ENCODE assay signal across 16 cellular contexts in the genomic region with DNA sequence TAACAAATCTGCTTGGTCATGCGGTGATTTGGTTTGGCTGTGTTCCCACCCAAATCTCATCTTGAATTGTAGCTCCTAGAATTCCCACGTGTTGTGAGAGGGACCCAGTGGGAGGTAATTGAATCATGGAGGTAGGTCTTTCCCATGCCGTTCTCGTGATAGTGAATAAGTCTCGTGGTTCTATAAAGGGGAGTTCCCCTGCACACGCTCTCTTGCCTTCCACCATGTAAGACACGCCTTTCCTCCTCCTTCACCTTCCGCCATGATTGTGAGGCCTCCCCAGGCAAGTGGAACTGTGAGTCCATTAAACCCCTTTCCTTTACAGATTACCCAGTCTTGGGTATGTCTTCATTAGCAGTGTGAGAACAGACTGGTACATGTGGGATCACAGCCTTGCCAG. TPM values are rescaled to one million over a fixed set of nuclear protein-coding genes. Genes with fewer than 3 reads are reported as not detected.
DNase-seq lines count a peak whose midpoint lies in the region; TF ChIP-seq lines count a peak whose summit lies in the region.
"Had no signal": no experiment of that assay in that cellular context is flagged by ENCODE, and none has a peak within 500 bp of the region (broad histone marks: within the 10 kb centered on the region; RNA-seq: fewer than 3 reads in every experiment).

No MANE protein-coding gene starts in this region.

- no peaks in the 10 kb centered on the region for H4K20me1 ChIP-seq in mammary epithelial cell (ENCODE audit: insufficient read depth, low read length)

- H3K9me3 ChIP-seq in mammary epithelial cell (replicated peaks; ENCODE audit: insufficient read depth, low read length) (no peaks in the 10 kb centered on the region), breast epithelium (no peaks in the 10 kb centered on the region)
- H3K9me3 ChIP-seq: ascending aorta, left lung, mucosa of descending colon, SJCRH30 had no signal

- CTCF ChIA-PET in mammary epithelial cell (lab: Charles Lee; ENCODE audit: low non-redundant PET) = interaction anchor here (0.6 kb wide), 1 partner anchor 1357 kb away, joined by 5 read pairs; no protein-coding TSS in a partner anchor
- CTCF ChIA-PET in activated CD4-positive, alpha-beta memory T cell treated with anti-CD3 and anti-CD28 coated beads for 36 hours (lab: Charles Lee) = no interaction called here
- CTCF ChIA-PET in RWPE1 (lab: Yijun Ruan, JAX) = no interaction called here

- peak overlapping the region; percentile 59 for H3K4me3 Mint-ChIP-seq in activated CD4-positive, alpha-beta memory T cell treated with anti-CD3 and anti-CD28 coated beads for 36 hours
- H3K4me3 Mint-ChIP-seq in dendritic cell treated with granulocyte-macrophage colony-stimulating factor and Interleukin-4, amounts not matched to agents 40 ng/mL and 50 ng/mL, for 4 days = no peak overlapping the region
- H3K4me3 Mint-ChIP-seq in stimulated activated naive CD8-positive, alpha-beta T cell treated with anti-CD3 and anti-CD28 coated beads, Interleukin-15, Interleukin-2, amounts not matched to agents 100 ng/mL and 50 ng/mL, for 24 hours = peak overlapping the region; percentile 53
- H3K4me3 Mint-ChIP-seq: endodermal cell had no signal

- in situ Hi-C loops in mammary epithelial cell (cut with MboI; ENCODE audit: low sequenced_read_pairs in 2 of 2) = no loop called here

- peak overlapping the region; percentile 97 for H3K27ac Mint-ChIP-seq in activated CD4-positive, alpha-beta memory T cell treated with anti-CD3 and anti-CD28 coated beads for 36 hours
- peak overlapping the region; percentile 14 for H3K27ac Mint-ChIP-seq in dendritic cell treated with granulocyte-macrophage colony-stimulating factor and Interleukin-4, amounts not matched to agents 40 ng/mL and 50 ng/mL, for 4 days
- H3K27ac Mint-ChIP-seq in stimulated activated naive CD8-positive, alpha-beta T cell treated with anti-CD3 and anti-CD28 coated beads, Interleukin-15, Interleukin-2, amounts not matched to agents 100 ng/mL and 50 ng/mL, for 24 hours = peak overlapping the region; percentile 82
- H3K27ac Mint-ChIP-seq: endodermal cell had no signal

- H3K4me3 ChIP-seq in mammary epithelial cell (replicated peaks in 1 of 3; ENCODE audit: insufficient read depth in 1 of 3, low read depth in 2 of 3, low read length in 3 of 3) (no peak overlapping the region), breast epithelium (no peak overlapping the region)
- H3K4me3 ChIP-seq: ascending aorta, left lung, mucosa of descending colon, SJCRH30 had no signal

- H3K79me2 ChIP-seq in mammary epithelial cell (ENCODE audit: insufficient read depth, low read length) = no peaks in the 10 kb centered on the region

- intact Hi-C loops in mammary epithelial cell (cut with micrococcal nuclease) = loop anchor here (10.0 kb wide), 1 partner anchor 99 kb away; no protein-coding TSS in a partner anchor
- intact Hi-C loops in breast epithelium (cut with DNase I; ENCODE audit: low total_unique reads) = no loop called here
- intact Hi-C loops in activated CD4-positive, alpha-beta memory T cell treated with anti-CD3 and anti-CD28 coated beads for 36 hours (cut with micrococcal nuclease) = no loop called here
- intact Hi-C loops in dendritic cell treated with granulocyte-macrophage colony-stimulating factor and Interleukin-4, amounts not matched to agents 40 ng/mL and 50 ng/mL, for 4 days (cut with micrococcal nuclease) = loop anchor here (10.0 kb wide), 1 partner anchor 59 kb away; no protein-coding TSS in a partner anchor

- no peak overlapping the region for H3K27ac ChIP-seq in mammary epithelial cell (ENCODE audit: insufficient read depth, low read depth, low read length)
- H3K27ac ChIP-seq in breast epithelium = no peak overlapping the region
- H3K27ac ChIP-seq in RWPE1 = no peak overlapping the region
- H3K27ac ChIP-seq: ascending aorta, left lung, SJCRH30 had no signal

- H3K36me3 Mint-ChIP-seq in activated CD4-positive, alpha-beta memory T cell treated with anti-CD3 and anti-CD28 coated beads for 36 hours = peaks cover 3% of the 10 kb centered on the region
- H3K36me3 Mint-ChIP-seq in dendritic cell treated with granulocyte-macrophage colony-stimulating factor and Interleukin-4, amounts not matched to agents 40 ng/mL and 50 ng/mL, for 4 days (ENCODE audit: low read depth) = peaks cover 1% of the 10 kb centered on the region
- peaks cover 20% of the 10 kb centered on the region for H3K36me3 Mint-ChIP-seq in stimulated activated naive CD8-positive, alpha-beta T cell treated with anti-CD3 and anti-CD28 coated beads, Interleukin-15, Interleukin-2, amounts not matched to agents 100 ng/mL and 50 ng/mL, for 24 hours (ENCODE audit: low read depth)

- H2AFZ ChIP-seq in mammary epithelial cell (ENCODE audit: low read depth, low read length) = no peak overlapping the region

- H3K9me3 Mint-ChIP-seq in activated CD4-positive, alpha-beta memory T cell treated with anti-CD3 and anti-CD28 coated beads for 36 hours = no peaks in the 10 kb centered on the region
- no peaks in the 10 kb centered on the region for H3K9me3 Mint-ChIP-seq in dendritic cell treated with granulocyte-macrophage colony-stimulating factor and Interleukin-4, amounts not matched to agents 40 ng/mL and 50 ng/mL, for 4 days
- no peaks in the 10 kb centered on the region for H3K9me3 Mint-ChIP-seq in stimulated activated naive CD8-positive, alpha-beta T cell treated with anti-CD3 and anti-CD28 coated beads, Interleukin-15, Interleukin-2, amounts not matched to agents 100 ng/mL and 50 ng/mL, for 24 hours
- H3K9me3 Mint-ChIP-seq: endodermal cell had no signal

- WGBS in mammary epithelial cell (ENCODE audit: low coverage, missing lambda C conversion rate) = 60% methylated on average over 7 of the region's 8 CpGs

- peak; percentile 25 for DNase-seq in mammary epithelial cell
- DNase-seq in breast epithelium (ENCODE audit: low spot score in 2 of 2) = no peak
- peak; percentile 41 for DNase-seq in activated CD4-positive, alpha-beta memory T cell treated with anti-CD3 and anti-CD28 coated beads for 36 hours
- DNase-seq in DMS79 (lab: John Stamatoyannopoulos, UW) = no peak
- no peak for DNase-seq in RWPE1 (ENCODE audit: low spot score)
- DNase-seq: KBM-7; left lung; mucosa of descending colon; NCI-H1694; SJCRH30; stimulated activated CD4-positive, alpha-beta T cell treated with anti-CD3 and anti-CD28 coated beads, Interleukin-12 subunit alpha, Interleukin-12 subunit beta, amount 100 ng/mL, for 4 hours; T-helper 9 cell had no signal

- H3K36me3 ChIP-seq in mammary epithelial cell (ENCODE audit: insufficient read depth, low read length) = no peaks in the 10 kb centered on the region
- H3K36me3 ChIP-seq in breast epithelium = no peaks in the 10 kb centered on the region
- H3K36me3 ChIP-seq: ascending aorta, left lung, SJCRH30 had no signal

- no TSS peak for BruUV-seq in mammary epithelial cell (replicated peaks; lab: Mats Ljungman, UMichigan)

- no peaks in the 10 kb centered on the region for H3K27me3 Mint-ChIP-seq in activated CD4-positive, alpha-beta memory T cell treated with anti-CD3 and anti-CD28 coated beads for 36 hours
- H3K27me3 Mint-ChIP-seq in dendritic cell treated with granulocyte-macrophage colony-stimulating factor and Interleukin-4, amounts not matched to agents 40 ng/mL and 50 ng/mL, for 4 days = no peaks in the 10 kb centered on the region
- H3K27me3 Mint-ChIP-seq in stimulated activated naive CD8-positive, alpha-beta T cell treated with anti-CD3 and anti-CD28 coated beads, Interleukin-15, Interleukin-2, amounts not matched to agents 100 ng/mL and 50 ng/mL, for 24 hours = no peaks in the 10 kb centered on the region

- TF ChIP-seq CTCF in mammary epithelial cell (conservative IDR thresholded peaks at IDR 0.05 in 1 of 2, IDR thresholded peaks at IDR 0.05 in 1 of 2; ENCODE audit: extremely low read depth in 1 of 2, insufficient read depth in 1 of 2, low read depth in 1 of 2, low read length in 2 of 2) = no peak
- no peak for TF ChIP-seq CTCF in breast epithelium (IDR thresholded peaks at IDR 0.05)
- TF ChIP-seq CTCF in RWPE1 (conservative IDR thresholded peaks at IDR 0.05; ENCODE audit: low read depth) = no peak

- no peak for TF ChIP-seq POLR2A in breast epithelium (IDR thresholded peaks at IDR 0.05)

- H3K4me2 ChIP-seq in mammary epithelial cell (ENCODE audit: insufficient read depth, low read depth, low read length) = no peak overlapping the region

- no peak overlapping the region for H3K9ac ChIP-seq in mammary epithelial cell (ENCODE audit: insufficient read depth, low read length)

- H3K27me3 ChIP-seq in mammary epithelial cell (ENCODE audit: insufficient read depth, low read length) (no peaks in the 10 kb centered on the region), breast epithelium (no peaks in the 10 kb centered on the region)
- H3K27me3 ChIP-seq: ascending aorta, left lung had no signal

- dilution Hi-C loops in mammary epithelial cell (cut with HindIII; ENCODE audit: low sequenced_read_pairs) = loop anchor here (10.0 kb wide), 1 partner anchor 59 kb away; no protein-coding TSS in a partner anchor

- POLR2A ChIA-PET in activated CD4-positive, alpha-beta memory T cell treated with anti-CD3 and anti-CD28 coated beads for 36 hours (lab: Charles Lee) = no interaction called here
- POLR2A ChIA-PET in RWPE1 (lab: Yijun Ruan, JAX; ENCODE audit: low non-redundant PET) = no interaction called here

- H3K4me1 ChIP-seq in mammary epithelial cell (ENCODE audit: insufficient read depth, low read length) = peaks cover 36% of the 10 kb centered on the region
- no peaks in the 10 kb centered on the region for H3K4me1 ChIP-seq in breast epithelium
- H3K4me1 ChIP-seq: ascending aorta had no signal

- H3K4me1 Mint-ChIP-seq in activated CD4-positive, alpha-beta memory T cell treated with anti-CD3 and anti-CD28 coated beads for 36 hours (ENCODE audit: low read depth) = peaks cover 88% of the 10 kb centered on the region
- H3K4me1 Mint-ChIP-seq in dendritic cell treated with granulocyte-macrophage colony-stimulating factor and Interleukin-4, amounts not matched to agents 40 ng/mL and 50 ng/mL, for 4 days (ENCODE audit: low read depth) = peaks cover 45% of the 10 kb centered on the region
- H3K4me1 Mint-ChIP-seq in stimulated activated naive CD8-positive, alpha-beta T cell treated with anti-CD3 and anti-CD28 coated beads, Interleukin-15, Interleukin-2, amounts not matched to agents 100 ng/mL and 50 ng/mL, for 24 hours (ENCODE audit: low read depth) = peaks cover 97% of the 10 kb centered on the region

RNA-seq across cellular contexts. Expression of gene TRABD2A, which starts 36.7 kb away (rescaled TPM):
- total RNA-seq in mammary epithelial cell = 10 to 100 TPM in 1 of 2 donors, 1 to 10 TPM in 1; 9.7 to 20.7 TPM
- polyA plus RNA-seq in mammary epithelial cell = 11.5 TPM
- 16.4 TPM for polyA minus RNA-seq in mammary epithelial cell
- total RNA-seq in breast epithelium = 1 to 10 TPM; 2.2 to 7.4 (median 5.6) TPM
- total RNA-seq in activated CD4-positive, alpha-beta memory T cell treated with anti-CD3 and anti-CD28 coated beads for 36 hours = 10 to 100 TPM; 29.6 to 30.1 TPM

Comparison
In these comparisons a context has a peak if more than half of its experiments do, and no peak if none do; other contexts are left out.
1. DNase-seq: peak in mammary epithelial cell (single experiment) and activated CD4-positive, alpha-beta memory T cell treated with anti-CD3 and anti-CD28 coated beads for 36 hours (single experiment); none in breast epithelium (0 of 2), DMS79 (single experiment) and RWPE1 (single experiment).
2. intact Hi-C loops: an anchor here in mammary epithelial cell (10.0 kb wide) and dendritic cell treated with granulocyte-macrophage colony-stimulating factor and Interleukin-4, amounts not matched to agents 40 ng/mL and 50 ng/mL, for 4 days (10.0 kb wide); none called in breast epithelium and activated CD4-positive, alpha-beta memory T cell treated with anti-CD3 and anti-CD28 coated beads for 36 hours.
3. H3K27ac Mint-ChIP-seq: peak in every context shown above with its lines; median percentile 97 in activated CD4-positive, alpha-beta memory T cell treated with anti-CD3 and anti-CD28 coated beads for 36 hours; 82 in stimulated activated naive CD8-positive, alpha-beta T cell treated with anti-CD3 and anti-CD28 coated beads, Interleukin-15, Interleukin-2, amounts not matched to agents 100 ng/mL and 50 ng/mL, for 24 hours; 14 in dendritic cell treated with granulocyte-macrophage colony-stimulating factor and Interleukin-4, amounts not matched to agents 40 ng/mL and 50 ng/mL, for 4 days.